Comparison of ENCODE assay signal across 10 cellular contexts in genomic region chr2:57892920-57893319, GRCh38.
DNase-seq lines count a peak whose midpoint lies in the region; ATAC-seq lines count a peak whose summit lies in the region.
"Had no signal": no experiment of that assay in that cellular context is flagged by ENCODE, and none has a peak within 500 bp of the region (broad histone marks: within the 10 kb centered on the region; RNA-seq: fewer than 3 reads in every experiment).

No MANE protein-coding gene starts in this region.

- no peak for DNase-seq in activated CD4-positive, CD25-positive, alpha-beta regulatory T cell treated with anti-CD3 and anti-CD28 coated beads, Interleukin-2, amount 50 U/mL, for 72 hours
- DNase-seq in NCI-H2107 (lab: John Stamatoyannopoulos, UW), result no peak
- no peak for DNase-seq in GDM1 (lab: John Stamatoyannopoulos, UW)
- DNase-seq in A172 (ENCODE audit: low spot score), result no peak
- DNase-seq in activated CD4-positive, alpha-beta T cell treated with anti-CD3 and anti-CD28 coated beads for 4 hours, result no peak
- DNase-seq: naive thymus-derived CD8-positive, alpha-beta T cell; NCI-H526 treated with DMSO at 0.1 percent for 48 hours had no signal

- ATAC-seq in activated CD4-positive, CD25-positive, alpha-beta regulatory T cell treated with anti-CD3 and anti-CD28 coated beads, Interleukin-2, amount 50 U/mL, for 24 hours, result peak; percentile 41 to 46
- peak; percentile 82 for ATAC-seq in HG02642 (IDR thresholded peaks at IDR 0.05; ENCODE audit: poor library complexity, unreplicated experiment)
- ATAC-seq in HG03520 (IDR thresholded peaks at IDR 0.05; ENCODE audit: unreplicated experiment), result peak; percentile 68
- ATAC-seq: naive thymus-derived CD8-positive, alpha-beta T cell had no signal
